In the genomic region with DNA sequence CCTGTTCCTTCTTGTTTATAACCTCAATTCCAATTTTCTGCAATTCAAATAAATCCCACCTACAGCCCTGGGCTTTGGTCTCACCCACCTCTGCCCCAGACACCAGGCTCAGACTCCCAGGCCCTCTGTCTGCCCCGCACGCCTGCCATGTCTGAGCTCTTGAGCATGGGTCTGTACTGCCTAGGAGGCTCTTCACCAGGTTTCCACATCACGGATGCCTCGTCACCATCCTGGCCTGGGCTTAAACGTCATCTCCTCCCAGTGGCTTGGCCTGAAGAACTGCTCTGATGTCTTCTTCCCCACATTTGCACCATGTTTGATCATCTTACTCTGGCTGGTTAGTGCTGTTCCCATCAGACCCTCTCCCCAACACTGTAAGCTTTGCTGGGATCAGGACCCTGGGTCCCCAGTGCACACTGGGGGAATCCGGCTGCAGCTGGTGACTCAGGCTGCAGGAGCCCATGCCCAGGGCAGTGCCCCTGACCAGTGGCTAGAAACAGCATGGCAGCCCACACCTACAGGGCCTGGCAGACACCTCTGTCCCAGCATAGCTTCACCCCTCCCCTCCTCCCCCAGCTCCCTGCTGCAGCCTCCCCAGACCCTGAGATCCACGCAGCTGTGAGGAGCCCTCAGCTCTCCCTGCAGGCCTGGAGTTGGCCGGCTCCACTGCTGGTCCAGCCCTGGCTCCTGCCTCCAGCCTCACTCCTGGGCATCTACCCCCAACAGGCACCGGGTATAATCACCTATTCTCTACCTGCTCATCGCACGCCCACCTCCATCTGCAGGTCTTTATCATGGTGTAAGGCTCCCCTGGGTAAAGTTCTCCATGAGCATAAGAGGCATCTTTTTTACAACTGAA, we compare ENCODE assay signal across 29 cellular contexts.
"Had no signal": no experiment of that assay in that cellular context is flagged by ENCODE, and none has a peak within 500 bp of the region (broad histone marks: within the 10 kb centered on the region; RNA-seq: fewer than 3 reads in every experiment).

No MANE protein-coding gene starts in this region.

- H3K36me3 Mint-ChIP-seq: activated naive CD4-positive, alpha-beta T cell treated with anti-CD3 and anti-CD28 coated beads, Interleukin-2, amount 10 ng/mL, durations not matched to agents 7 days and 5 days; activated naive CD8-positive, alpha-beta T cell treated with anti-CD3 and anti-CD28 coated beads, Interleukin-2, amount 10 ng/mL, durations not matched to agents 7 days and 5 days had no signal

- H3K4me3 Mint-ChIP-seq: activated CD4-positive, alpha-beta T cell treated with anti-CD3 and anti-CD28 coated beads for 36 hours; activated naive CD4-positive, alpha-beta T cell treated with anti-CD3 and anti-CD28 coated beads, Interleukin-2, amount 10 ng/mL, durations not matched to agents 7 days and 5 days; activated naive CD8-positive, alpha-beta T cell treated with anti-CD3 and anti-CD28 coated beads, Interleukin-2, amount 10 ng/mL, durations not matched to agents 7 days and 5 days; effector memory CD8-positive, alpha-beta T cell; nephron; T-helper 2 cell treated with Interferon-gamma antibody and Interleukin-4, amounts not matched to agents 5 μg/mL and 100 μg/mL, for 36 hours had no signal

- H3K4me3 ChIP-seq: coronary artery, dorsolateral prefrontal cortex, gastroesophageal sphincter, hepatocyte, psoas muscle, testis, transverse colon had no signal

- H3K9me3 Mint-ChIP-seq: activated naive CD4-positive, alpha-beta T cell treated with anti-CD3 and anti-CD28 coated beads, Interleukin-2, amount 10 ng/mL, durations not matched to agents 7 days and 5 days; activated naive CD8-positive, alpha-beta T cell treated with anti-CD3 and anti-CD28 coated beads, Interleukin-2, amount 10 ng/mL, durations not matched to agents 7 days and 5 days; effector memory CD8-positive, alpha-beta T cell; nephron; T-helper 2 cell treated with Interferon-gamma antibody and Interleukin-4, amounts not matched to agents 5 μg/mL and 100 μg/mL, for 36 hours had no signal

- DNase-seq: activated CD4-positive, alpha-beta T cell treated with anti-CD3 and anti-CD28 coated beads for 36 hours; activated CD4-positive, CD25-positive, alpha-beta regulatory T cell; activated effector memory CD4-positive, alpha-beta T cell treated with anti-CD3 and anti-CD28 coated beads, Interleukin-2, amount 50 U/mL, for 16 hours; activated naive CD4-positive, alpha-beta T cell treated with anti-CD3 and anti-CD28 coated beads, Interleukin-2, amount 10 ng/mL, durations not matched to agents 7 days and 5 days; activated naive CD8-positive, alpha-beta T cell treated with anti-CD3 and anti-CD28 coated beads, Interleukin-2, amount 10 ng/mL, durations not matched to agents 7 days and 5 days; activated T-cell treated with anti-CD3 and anti-CD28 coated beads for 4 hours; brain microvascular endothelial cell; dorsolateral prefrontal cortex; effector memory CD8-positive, alpha-beta T cell; erythroblast; left cardiac atrium; mesenchymal stem cell; nucleus accumbens; psoas muscle; stimulated activated CD4-positive, alpha-beta T cell treated with anti-CD3 and anti-CD28 coated beads, Interleukin-15, amount 100 ng/mL, for 24 hours; stimulated activated CD4-positive, alpha-beta T cell treated with anti-CD3 and anti-CD28 coated beads, Interleukin-2, amount 100 ng/mL, for 24 hours; stimulated activated naive CD8-positive, alpha-beta T cell treated with anti-CD3 and anti-CD28 coated beads, Interleukin-15, Interleukin-2, amounts not matched to agents 100 U/mL and 50 U/mL, for 24 hours; testis; transverse colon had no signal

- H3K27me3 ChIP-seq: brain microvascular endothelial cell, dorsolateral prefrontal cortex, gastroesophageal sphincter, hepatocyte, testis, transverse colon had no signal

- H3K27ac ChIP-seq: brain microvascular endothelial cell, coronary artery, dorsolateral prefrontal cortex, gastroesophageal sphincter, hepatocyte, parathyroid adenoma, psoas muscle, testis, transverse colon had no signal

- H3K4me1 Mint-ChIP-seq: activated CD4-positive, alpha-beta T cell treated with anti-CD3 and anti-CD28 coated beads for 36 hours; activated naive CD4-positive, alpha-beta T cell treated with anti-CD3 and anti-CD28 coated beads, Interleukin-2, amount 10 ng/mL, durations not matched to agents 7 days and 5 days; activated naive CD8-positive, alpha-beta T cell treated with anti-CD3 and anti-CD28 coated beads, Interleukin-2, amount 10 ng/mL, durations not matched to agents 7 days and 5 days; nephron had no signal

- H3K4me1 ChIP-seq: gastroesophageal sphincter, psoas muscle, testis, transverse colon had no signal

- H3K36me3 ChIP-seq: brain microvascular endothelial cell, gastroesophageal sphincter, transverse colon had no signal

- FAIRE-seq: astrocyte, keratinocyte, urothelium cell line had no signal

- H3K9me3 ChIP-seq: gastroesophageal sphincter, psoas muscle, testis, transverse colon had no signal

- H3K27ac Mint-ChIP-seq: activated CD4-positive, alpha-beta T cell treated with anti-CD3 and anti-CD28 coated beads for 36 hours; activated naive CD4-positive, alpha-beta T cell treated with anti-CD3 and anti-CD28 coated beads, Interleukin-2, amount 10 ng/mL, durations not matched to agents 7 days and 5 days; activated naive CD8-positive, alpha-beta T cell treated with anti-CD3 and anti-CD28 coated beads, Interleukin-2, amount 10 ng/mL, durations not matched to agents 7 days and 5 days; effector memory CD8-positive, alpha-beta T cell; nephron; T-helper 2 cell treated with Interferon-gamma antibody and Interleukin-4, amounts not matched to agents 5 μg/mL and 100 μg/mL, for 36 hours had no signal

- ATAC-seq: activated CD4-positive, alpha-beta T cell treated with anti-CD3 and anti-CD28 coated beads for 36 hours; effector memory CD8-positive, alpha-beta T cell; gastroesophageal sphincter; left cardiac atrium; psoas muscle; SK-N-SH treated with all-trans-retinoic acid at 6 μM for 48 hours; stimulated activated naive CD8-positive, alpha-beta T cell treated with anti-CD3 and anti-CD28 coated beads, Interleukin-15, Interleukin-2, amounts not matched to agents 100 U/mL and 50 U/mL, for 24 hours had no signal
